1 cellular context compared by ENCODE assay signal in the genomic region with DNA sequence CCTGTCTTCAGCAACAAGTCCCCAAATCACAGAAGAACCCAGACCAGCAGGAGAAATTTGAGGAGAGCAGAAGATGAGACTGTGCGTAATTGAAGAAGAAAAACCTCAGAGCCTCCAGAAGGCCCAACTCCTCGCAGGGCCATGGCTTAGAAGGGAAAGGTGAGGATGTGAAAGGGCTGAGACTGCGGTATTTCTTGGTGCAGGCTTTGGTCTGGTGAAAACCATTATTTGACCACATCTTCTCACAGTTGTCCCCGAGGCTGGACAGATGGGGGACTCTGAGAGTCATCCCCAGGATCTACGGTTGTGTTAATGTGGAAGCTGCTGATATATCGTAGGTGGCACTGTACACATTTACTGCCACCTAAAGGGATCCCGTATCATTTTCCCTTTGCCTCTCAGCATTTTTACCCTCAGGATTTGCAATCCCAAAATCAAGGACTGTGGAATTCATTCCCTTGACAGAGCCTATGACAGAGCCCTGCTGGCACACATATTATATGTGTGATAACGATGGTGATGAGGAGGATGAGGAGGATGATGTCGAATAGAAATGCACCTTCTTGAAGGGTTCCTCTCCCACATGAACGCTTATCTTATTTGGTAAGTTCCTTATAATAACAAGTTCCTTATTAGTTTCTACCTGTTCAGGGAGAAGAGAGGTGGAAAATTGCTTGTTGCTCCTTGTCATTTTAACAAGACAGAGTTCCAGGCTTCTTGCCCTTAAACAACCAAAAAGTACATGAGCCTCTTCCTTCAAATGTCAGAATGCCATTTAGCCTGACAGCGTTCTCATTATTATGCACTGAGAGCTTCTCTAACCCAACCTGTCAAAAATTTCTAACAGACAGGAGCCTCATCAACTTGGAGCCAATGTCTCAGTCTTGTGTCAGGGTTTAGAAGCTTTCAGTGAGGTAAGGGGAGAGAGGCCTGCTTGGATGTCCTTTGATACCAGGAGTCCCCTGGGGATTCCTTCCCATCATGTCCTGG.
TF ChIP-seq lines count a peak whose summit lies in the region.

No MANE protein-coding gene starts in this region.

TF ChIP-seq in HCT116, 20 proteins besides CTCF, POLR2A, EP300 and RAD21 (continued from another document):
- TF ChIP-seq, protein P1, sequence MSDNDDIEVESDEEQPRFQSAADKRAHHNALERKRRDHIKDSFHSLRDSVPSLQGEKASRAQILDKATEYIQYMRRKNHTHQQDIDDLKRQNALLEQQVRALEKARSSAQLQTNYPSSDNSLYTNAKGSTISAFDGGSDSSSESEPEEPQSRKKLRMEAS (IDR thresholded peaks at IDR 0.05), result no peak
- TF ChIP-seq, protein P2, sequence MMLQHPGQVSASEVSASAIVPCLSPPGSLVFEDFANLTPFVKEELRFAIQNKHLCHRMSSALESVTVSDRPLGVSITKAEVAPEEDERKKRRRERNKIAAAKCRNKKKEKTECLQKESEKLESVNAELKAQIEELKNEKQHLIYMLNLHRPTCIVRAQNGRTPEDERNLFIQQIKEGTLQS (IDR thresholded peaks at IDR 0.05), result no peak
- TF ChIP-seq EZH2phosphoT487 (IDR thresholded peaks at IDR 0.05; ENCODE audit: borderline replicate concordance) (no peak), SIN3A (IDR thresholded peaks at IDR 0.05; ENCODE audit: low read depth) (no peak)
